In genomic region chr16:76265434-76266045, GRCh38 we compare ENCODE assay signal across 9 cellular contexts. TPM values are rescaled to one million over a fixed set of nuclear protein-coding genes. Genes with fewer than 3 reads are reported as not detected.
DNase-seq lines count a peak whose midpoint lies in the region; ATAC-seq and TF ChIP-seq lines count a peak whose summit lies in the region.
"Had no signal": no experiment of that assay in that cellular context is flagged by ENCODE, and none has a peak within 500 bp of the region (broad histone marks: within the 10 kb centered on the region; RNA-seq: fewer than 3 reads in every experiment).

No MANE protein-coding gene starts in this region.

- intact Hi-C loops in Caco-2 (cut with micrococcal nuclease; ENCODE audit: unreplicated experiment), result no loop called here
- intact Hi-C loops in PC-3 (cut with micrococcal nuclease), result no loop called here
- intact Hi-C loops in prostate gland (cut with DNase I), result loop anchor here (5.0 kb wide), 1 partner anchor 52 kb away; no protein-coding TSS in a partner anchor

- no peaks in the 10 kb centered on the region for H3K4me1 ChIP-seq in Caco-2
- no peaks in the 10 kb centered on the region for H3K4me1 ChIP-seq in PC-3 (ENCODE audit: insufficient read depth, low read length)
- H3K4me1 ChIP-seq in prostate gland (replicated peaks), result no peaks in the 10 kb centered on the region

- no peaks in the 10 kb centered on the region for H3K36me3 Mint-ChIP-seq in Caco-2 (ENCODE audit: insufficient read depth, unreplicated experiment)
- no peaks in the 10 kb centered on the region for H3K36me3 Mint-ChIP-seq in T-cell

- no peaks in the 10 kb centered on the region for H3K9me2 ChIP-seq in PC-3 (replicated peaks; ENCODE audit: low read length)

- H3K79me2 ChIP-seq in PC-3 (ENCODE audit: low read length), result no peaks in the 10 kb centered on the region

- H3K27me3 Mint-ChIP-seq in Caco-2 (ENCODE audit: insufficient read depth, unreplicated experiment), result no peaks in the 10 kb centered on the region
- peaks cover 0 to 4% of the 10 kb centered on the region in 2 donors for H3K27me3 Mint-ChIP-seq in T-cell

- DNase-seq in Caco-2 (peak; percentile 58 to 72), PC-3 (peak; percentile 53), fibroblast of pulmonary artery (ENCODE audit: low read depth) (peak; percentile 52), NCI-H2227 treated with DMSO at 0.1 percent for 48 hours (lab: John Stamatoyannopoulos, UW) (no peak), T-cell (no peak), prostate gland (ENCODE audit: low spot score) (no peak)

- POLR2A ChIA-PET in Caco-2 (lab: Charles Lee) (no interaction called here), PC-3 (lab: Charles Lee; ENCODE audit: unreplicated experiment) (no interaction called here), T-cell (lab: Charles Lee) (no interaction called here)

- CTCF ChIA-PET in Caco-2 (lab: Charles Lee) (interaction anchor here (0.8 to 1.0 kb wide), 2 partner anchors 14 to 107 kb away, joined by 3 to 4 read pairs; no protein-coding TSS in a partner anchor), PC-3 (lab: Charles Lee) (no interaction called here), T-cell (lab: Charles Lee) (no interaction called here)

- ATAC-seq in GM18867 (IDR thresholded peaks at IDR 0.05; ENCODE audit: unreplicated experiment) (peak; percentile 81), HG03095 (IDR thresholded peaks at IDR 0.05; ENCODE audit: unreplicated experiment) (peak; percentile 87), PC-3 (no peak), T-cell (replicated peaks in 1 of 4) (no peak)

- H3K4me3 ChIP-seq in Caco-2 (ENCODE audit: low read depth, low read length) (no peak overlapping the region), PC-3 (ENCODE audit: low read length) (no peak overlapping the region), fibroblast of pulmonary artery (replicated peaks; ENCODE audit: low read depth, low read length) (no peak overlapping the region), prostate gland (no peak overlapping the region)
- H3K4me3 ChIP-seq: lung had no signal

- no peaks in the 10 kb centered on the region for H4K20me1 ChIP-seq in PC-3 (ENCODE audit: low read length)

- BruUV-seq in Caco-2 (replicated peaks; lab: Mats Ljungman, UMichigan), result no TSS peak
- BruUV-seq in PC-3 (replicated peaks; lab: Mats Ljungman, UMichigan), result no TSS peak

- no peak overlapping the region for H3K9ac ChIP-seq in PC-3 (ENCODE audit: low read length)

- H3K27ac Mint-ChIP-seq in Caco-2 (ENCODE audit: unreplicated experiment), result no peak overlapping the region
- no peak overlapping the region for H3K27ac Mint-ChIP-seq in T-cell

- H3K27ac ChIP-seq in PC-3 (ENCODE audit: low read length) (no peak overlapping the region), prostate gland (no peak overlapping the region)

- H3K9me3 Mint-ChIP-seq in Caco-2 (ENCODE audit: unreplicated experiment) (peaks cover 26% of the 10 kb centered on the region), T-cell (peaks cover 14 to 34% (median 26%) of the 10 kb centered on the region in 3 donors)

- TF ChIP-seq POLR2A in prostate gland (IDR thresholded peaks at IDR 0.05), result no peak

- no peak overlapping the region for H3K4me3 Mint-ChIP-seq in Caco-2 (ENCODE audit: unreplicated experiment)
- H3K4me3 Mint-ChIP-seq in T-cell, result no peak overlapping the region

- TF ChIP-seq CTCF in Caco-2 (IDR thresholded peaks at IDR 0.05; ENCODE audit: insufficient read depth in 1 of 2, low read depth in 1 of 2, low read length in 1 of 2, severe bottlenecking in 1 of 2, unreplicated experiment in 1 of 2) (peak; percentile 71 to 87), PC-3 (conservative IDR thresholded peaks at IDR 0.05; ENCODE audit: low read depth, low read length) (peak; percentile 51), fibroblast of pulmonary artery (IDR thresholded peaks at IDR 0.05; ENCODE audit: low read length, missing control alignments) (peak; percentile 72), prostate gland (IDR thresholded peaks at IDR 0.05) (no peak)

- H3K27me3 ChIP-seq in Caco-2 (replicated peaks; ENCODE audit: control insufficient read depth, insufficient read depth, low read length) (no peaks in the 10 kb centered on the region), PC-3 (ENCODE audit: low read length) (no peaks in the 10 kb centered on the region), prostate gland (replicated peaks; ENCODE audit: insufficient read depth) (no peaks in the 10 kb centered on the region)

- H3F3A ChIP-seq in PC-3 (ENCODE audit: low read length, unreplicated experiment), result no peaks in the 10 kb centered on the region

- no peak overlapping the region for H3K4me2 ChIP-seq in PC-3 (ENCODE audit: low read length)

- H2AFZ ChIP-seq in PC-3 (ENCODE audit: low read length), result no peak overlapping the region

- H3K36me3 ChIP-seq in Caco-2 (ENCODE audit: control insufficient read depth, insufficient read depth, low read length) (no peaks in the 10 kb centered on the region), PC-3 (ENCODE audit: low read depth, low read length) (no peaks in the 10 kb centered on the region), prostate gland (no peaks in the 10 kb centered on the region)

- H3K4me1 Mint-ChIP-seq in Caco-2 (ENCODE audit: low read depth, unreplicated experiment) (peaks cover 4% of the 10 kb centered on the region), T-cell (no peaks in the 10 kb centered on the region)

- H3K9me3 ChIP-seq in Caco-2, result peaks cover 2% of the 10 kb centered on the region; the same call in 1 of the 2 replicates
- H3K9me3 ChIP-seq in PC-3 (ENCODE audit: low read length), result no peaks in the 10 kb centered on the region
- no peaks in the 10 kb centered on the region for H3K9me3 ChIP-seq in prostate gland

- 34% methylated on average over 2 of the region's 2 CpGs for WGBS in prostate gland

RNA-seq across cellular contexts. Expression of gene CNTNAP4, which starts 11.7 kb away (rescaled TPM):
- not detected in 2 replicates for total RNA-seq in Caco-2 (2022)
- 0.17 TPM in 1 of 2 replicates, not detected in the other for total RNA-seq in PC-3 (2014; rRNA removed)
- total RNA-seq in T-cell, result not detected
- under 1 TPM; 0.05 to 0.57 TPM for total RNA-seq in prostate gland

Comparison
In these comparisons a context has a peak if more than half of its experiments do, and no peak if none do; other contexts are left out.
1. DNase-seq: peak in Caco-2 (2 of 2), PC-3 (single experiment) and fibroblast of pulmonary artery (single experiment); none in NCI-H2227 treated with DMSO at 0.1 percent for 48 hours (single experiment), T-cell (0 of 34) and prostate gland (single experiment).
2. CTCF ChIP-seq: peak in Caco-2 (2 of 2), PC-3 (single experiment) and fibroblast of pulmonary artery (single experiment); none in prostate gland (0 of 4).
3. ATAC-seq: peak in GM18867 (single experiment) and HG03095 (single experiment); none in PC-3 (single experiment) and T-cell (0 of 4).